16 cellular contexts compared by ENCODE assay signal in genomic region chrX:105263805-105264204, GRCh38. TPM values are rescaled to one million over a fixed set of nuclear protein-coding genes. Genes with fewer than 3 reads are reported as not detected.
"Had no signal": no experiment of that assay in that cellular context is flagged by ENCODE, and none has a peak within 500 bp of the region (broad histone marks: within the 10 kb centered on the region; RNA-seq: fewer than 3 reads in every experiment).

No MANE protein-coding gene starts in this region.

RNA-seq across cellular contexts. Expression of gene TEX13A, which starts 43.3 kb away (rescaled TPM):
- total RNA-seq: activated B cell treated with CpG ODN at 0.5 μM for 24 hours; activated CD4-positive, alpha-beta memory T cell treated with anti-CD3 and anti-CD28 coated beads for 36 hours; activated CD4-positive, alpha-beta T cell treated with anti-CD3 and anti-CD28 coated beads, Interleukin-2, amount 10 ng/mL, durations not matched to agents 24 days and 14 days; activated CD8-positive, alpha-beta memory T cell treated with anti-CD3 and anti-CD28 coated beads for 36 hours; activated CD8-positive, alpha-beta T cell treated with anti-CD3 and anti-CD28 coated beads for 36 hours; activated naive CD4-positive, alpha-beta T cell treated with anti-CD3 and anti-CD28 coated beads for 36 hours; activated naive CD4-positive, alpha-beta T cell treated with anti-CD3 and anti-CD28 coated beads, Interleukin-2, amount 50 U/mL, for 72 hours; activated naive CD8-positive, alpha-beta T cell treated with anti-CD3 and anti-CD28 coated beads for 36 hours; activated T-cell treated with anti-CD3 and anti-CD28 coated beads, Interleukin-2, amount 50 U/mL, for 4 hours; activated T-cell treated with anti-CD3 and anti-CD28 coated beads, Interleukin-2, amount 50 U/mL, for 72 hours; activated T-helper 1 cell treated with anti-CD3 and anti-CD28 coated beads, Interleukin-12 subunit alpha, Interleukin-12 subunit beta, Interleukin-2, Interleukin-4 antibody, amounts not matched to agents 30 ng/mL and 10 ng/mL and 1 ng/mL, durations not matched to agents 14 hours and 24 hours and 36 hours; activated T-helper 17 cell treated with anti-CD3 and anti-CD28 coated beads, Interleukin-2, amount 50 U/mL, for 72 hours; ascending aorta; bronchial epithelial cell; cardiac muscle cell had no signal
- polyA plus RNA-seq: adipose tissue, cardiac muscle cell had no signal
